2 cellular contexts compared by ENCODE assay signal in genomic region chr11:76803023-76803422, GRCh38.
TF ChIP-seq lines count a peak whose summit lies in the region.

No MANE protein-coding gene starts in this region.

TF ChIP-seq in A549, 52 proteins besides CTCF, POLR2A, EP300 and RAD21:
- no peak for TF ChIP-seq CBX2 (IDR thresholded peaks at IDR 0.05; ENCODE audit: borderline replicate concordance, low read depth)
- TF ChIP-seq ZC3H11A (IDR thresholded peaks at IDR 0.05), result no peak
- TF ChIP-seq MAX (IDR thresholded peaks at IDR 0.05), result no peak
- no peak for TF ChIP-seq ELK1 (IDR thresholded peaks at IDR 0.05; ENCODE audit: low read depth, low read length)
- no peak for TF ChIP-seq RFX5 (IDR thresholded peaks at IDR 0.05)
- no peak for TF ChIP-seq E2F6 (IDR thresholded peaks at IDR 0.05; ENCODE audit: borderline replicate concordance, low read depth)
- TF ChIP-seq ATOH8 (CRISPR knock-in tag; IDR thresholded peaks at IDR 0.05; ENCODE audit: low read depth), result no peak
- no peak for TF ChIP-seq HEYL (CRISPR knock-in tag; IDR thresholded peaks at IDR 0.05)
- TF ChIP-seq REST (IDR thresholded peaks at IDR 0.05), result no peak
- no peak for TF ChIP-seq CBX8 (IDR thresholded peaks at IDR 0.05)
- no peak for TF ChIP-seq MYC (IDR thresholded peaks at IDR 0.05; ENCODE audit: borderline replicate concordance, low read length)
- no peak for TF ChIP-seq FOSL2 (IDR thresholded peaks at IDR 0.05)
- no peak for TF ChIP-seq FOSL2 (CRISPR knock-in tag; IDR thresholded peaks at IDR 0.05)
- no peak for TF ChIP-seq HOXB5 (CRISPR knock-in tag; IDR thresholded peaks at IDR 0.05)
- no peak for TF ChIP-seq KDM1A (IDR thresholded peaks at IDR 0.05; ENCODE audit: low read depth)
- TF ChIP-seq HES2 (IDR thresholded peaks at IDR 0.05), result no peak
TF ChIP-seq in A549: peak in this region for 0.

TF ChIP-seq in IMR-90, 13 proteins besides CTCF, POLR2A, EP300 and RAD21:
- peak; percentile 78 for TF ChIP-seq CEBPB (IDR thresholded peaks at IDR 0.05; ENCODE audit: low read depth, low read length)
- TF ChIP-seq FOS (IDR thresholded peaks at IDR 0.05; ENCODE audit: low read depth, low read length), result no peak
